In genomic region chr6:132401941-132402275, GRCh38 we compare ENCODE assay signal across 1 cellular context.
TF ChIP-seq lines count a peak whose summit lies in the region.

No MANE protein-coding gene starts in this region.

TF ChIP-seq in HEK293, 187 proteins besides CTCF, POLR2A, EP300 and RAD21 (continued from another document):
- TF ChIP-seq ZNF513 (tag by site-specific recombination; IDR thresholded peaks at IDR 0.05): no peak
- TF ChIP-seq ZNF629 (tag by site-specific recombination; IDR thresholded peaks at IDR 0.05): no peak
- TF ChIP-seq GFI1B (tag by site-specific recombination; IDR thresholded peaks at IDR 0.05): no peak
- TF ChIP-seq, protein P1, sequence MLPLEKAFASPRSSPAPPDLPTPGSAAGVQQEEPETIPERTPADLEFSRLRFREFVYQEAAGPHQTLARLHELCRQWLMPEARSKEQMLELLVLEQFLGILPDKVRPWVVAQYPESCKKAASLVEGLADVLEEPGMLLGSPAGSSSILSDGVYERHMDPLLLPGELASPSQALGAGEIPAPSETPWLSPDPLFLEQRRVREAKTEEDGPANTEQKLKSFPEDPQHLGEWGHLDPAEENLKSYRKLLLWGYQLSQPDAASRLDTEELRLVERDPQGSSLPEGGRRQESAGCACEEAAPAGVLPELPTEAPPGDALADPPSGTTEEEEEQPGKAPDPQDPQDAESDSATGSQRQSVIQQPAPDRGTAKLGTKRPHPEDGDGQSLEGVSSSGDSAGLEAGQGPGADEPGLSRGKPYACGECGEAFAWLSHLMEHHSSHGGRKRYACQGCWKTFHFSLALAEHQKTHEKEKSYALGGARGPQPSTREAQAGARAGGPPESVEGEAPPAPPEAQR (tag by site-specific recombination; IDR thresholded peaks at IDR 0.05): no peak
- 0 out of 2 replicates have a peak, but pooled peaks have one; percentile 44 for TF ChIP-seq ZNF600 (tag by site-specific recombination; IDR thresholded peaks at IDR 0.05)
- no peak for TF ChIP-seq PRDM2 (tag by site-specific recombination; IDR thresholded peaks at IDR 0.05; ENCODE audit: borderline replicate concordance)
- no peak for TF ChIP-seq TRIM28 (IDR thresholded peaks at IDR 0.05; ENCODE audit: borderline replicate concordance, low read length)
- TF ChIP-seq, protein P2, sequence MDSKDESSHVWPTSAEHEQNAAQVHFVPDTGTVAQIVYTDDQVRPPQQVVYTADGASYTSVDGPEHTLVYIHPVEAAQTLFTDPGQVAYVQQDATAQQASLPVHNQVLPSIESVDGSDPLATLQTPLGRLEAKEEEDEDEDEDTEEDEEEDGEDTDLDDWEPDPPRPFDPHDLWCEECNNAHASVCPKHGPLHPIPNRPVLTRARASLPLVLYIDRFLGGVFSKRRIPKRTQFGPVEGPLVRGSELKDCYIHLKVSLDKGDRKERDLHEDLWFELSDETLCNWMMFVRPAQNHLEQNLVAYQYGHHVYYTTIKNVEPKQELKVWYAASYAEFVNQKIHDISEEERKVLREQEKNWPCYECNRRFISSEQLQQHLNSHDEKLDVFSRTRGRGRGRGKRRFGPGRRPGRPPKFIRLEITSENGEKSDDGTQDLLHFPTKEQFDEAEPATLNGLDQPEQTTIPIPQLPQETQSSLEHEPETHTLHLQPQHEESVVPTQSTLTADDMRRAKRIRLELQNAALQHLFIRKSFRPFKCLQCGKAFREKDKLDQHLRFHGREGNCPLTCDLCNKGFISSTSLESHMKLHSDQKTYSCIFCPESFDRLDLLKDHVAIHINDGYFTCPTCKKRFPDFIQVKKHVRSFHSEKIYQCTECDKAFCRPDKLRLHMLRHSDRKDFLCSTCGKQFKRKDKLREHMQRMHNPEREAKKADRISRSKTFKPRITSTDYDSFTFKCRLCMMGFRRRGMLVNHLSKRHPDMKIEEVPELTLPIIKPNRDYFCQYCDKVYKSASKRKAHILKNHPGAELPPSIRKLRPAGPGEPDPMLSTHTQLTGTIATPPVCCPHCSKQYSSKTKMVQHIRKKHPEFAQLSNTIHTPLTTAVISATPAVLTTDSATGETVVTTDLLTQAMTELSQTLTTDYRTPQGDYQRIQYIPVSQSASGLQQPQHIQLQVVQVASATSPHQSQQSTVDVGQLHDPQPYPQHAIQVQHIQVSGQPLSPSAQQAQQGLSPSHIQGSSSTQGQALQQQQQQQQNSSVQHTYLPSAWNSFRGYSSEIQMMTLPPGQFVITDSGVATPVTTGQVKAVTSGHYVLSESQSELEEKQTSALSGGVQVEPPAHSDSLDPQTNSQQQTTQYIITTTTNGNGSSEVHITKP (tag by site-specific recombination; IDR thresholded peaks at IDR 0.05): 0 out of 2 replicates have a peak, but pooled peaks have one; percentile 12
- TF ChIP-seq, protein P3, sequence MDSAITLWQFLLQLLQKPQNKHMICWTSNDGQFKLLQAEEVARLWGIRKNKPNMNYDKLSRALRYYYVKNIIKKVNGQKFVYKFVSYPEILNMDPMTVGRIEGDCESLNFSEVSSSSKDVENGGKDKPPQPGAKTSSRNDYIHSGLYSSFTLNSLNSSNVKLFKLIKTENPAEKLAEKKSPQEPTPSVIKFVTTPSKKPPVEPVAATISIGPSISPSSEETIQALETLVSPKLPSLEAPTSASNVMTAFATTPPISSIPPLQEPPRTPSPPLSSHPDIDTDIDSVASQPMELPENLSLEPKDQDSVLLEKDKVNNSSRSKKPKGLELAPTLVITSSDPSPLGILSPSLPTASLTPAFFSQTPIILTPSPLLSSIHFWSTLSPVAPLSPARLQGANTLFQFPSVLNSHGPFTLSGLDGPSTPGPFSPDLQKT (IDR thresholded peaks at IDR 0.05; ENCODE audit: borderline replicate concordance, low read depth, low read length): no peak
- no peak for TF ChIP-seq PRDM6 (tag by site-specific recombination; IDR thresholded peaks at IDR 0.05)
- TF ChIP-seq ZNF548 (tag by site-specific recombination; IDR thresholded peaks at IDR 0.05): no peak
- no peak for TF ChIP-seq ZBTB8A (tag by site-specific recombination; IDR thresholded peaks at IDR 0.05)
- no peak for TF ChIP-seq ZNF169 (tag by site-specific recombination; IDR thresholded peaks at IDR 0.05)
- TF ChIP-seq ZNF747 (tag by site-specific recombination; IDR thresholded peaks at IDR 0.05): no peak
- no peak for TF ChIP-seq ZNF792 (tag by site-specific recombination; IDR thresholded peaks at IDR 0.05)
- TF ChIP-seq ZNF19 (tag by site-specific recombination; IDR thresholded peaks at IDR 0.05; ENCODE audit: low read depth): no peak
- no peak for TF ChIP-seq ZNF510 (tag by site-specific recombination; IDR thresholded peaks at IDR 0.05; ENCODE audit: insufficient replicate concordance)
TF ChIP-seq in HEK293: peak in this region for 5.
